ENCODE assay signal across 16 cellular contexts in genomic region chr7:132742152-132742551, GRCh38.
DNase-seq lines count a peak whose midpoint lies in the region; ATAC-seq and TF ChIP-seq lines count a peak whose summit lies in the region.
"Had no signal": no experiment of that assay in that cellular context is flagged by ENCODE, and none has a peak within 500 bp of the region (broad histone marks: within the 10 kb centered on the region; RNA-seq: fewer than 3 reads in every experiment).

No MANE protein-coding gene starts in this region.

- H3K27me3 ChIP-seq in adrenal gland (peaks cover 4% of the 10 kb centered on the region), heart left ventricle (no peaks in the 10 kb centered on the region), testis (no peaks in the 10 kb centered on the region)

- H3K4me3 ChIP-seq in adrenal gland: no peak overlapping the region
- no peak overlapping the region for H3K4me3 ChIP-seq in heart left ventricle
- no peak overlapping the region for H3K4me3 ChIP-seq in testis
- no peak overlapping the region for H3K4me3 ChIP-seq in OCI-LY7 (ENCODE audit: low read depth, low read length, poor library complexity, severe bottlenecking)

- DNase-seq in NCI-H82 (lab: John Stamatoyannopoulos, UW) (peak; percentile 32), NCI-H82 treated with DMSO at 0.1 percent for 48 hours (lab: John Stamatoyannopoulos, UW; ENCODE audit: unreplicated experiment) (no peak), adrenal gland (peak in 5 of 7 donors; percentile 25 to 61 (median 41)), heart left ventricle (peak in 4 of 5 donors; percentile 37 to 58 (median 42)), testis (peak; percentile 81), OCI-LY7 (ENCODE audit: low spot score) (no peak), T-helper 1 cell (no peak)
- DNase-seq: activated CD8-positive, alpha-beta memory T cell treated with anti-CD3 and anti-CD28 coated beads, Interleukin-2, amount 50 U/mL, for 48 hours; aorta; GF-D8; left colon; NCI-H1436 treated with DMSO at 0.1 percent for 48 hours; nucleus accumbens; stimulated activated CD4-positive, alpha-beta T cell treated with anti-CD3 and anti-CD28 coated beads, Interleukin-4, amount 100 ng/mL, for 4 hours had no signal

- CTCF ChIA-PET in OCI-LY7 (lab: Charles Lee; ENCODE audit: unreplicated experiment): no interaction called here

- H3K4me2 ChIP-seq in OCI-LY7 (ENCODE audit: low read length): no peak overlapping the region

- intact Hi-C loops in adrenal gland (cut with DNase I) (no loop called here), heart left ventricle (cut with DNase I) (no loop called here), testis (cut with DNase I; ENCODE audit: low total_unique reads) (no loop called here), OCI-LY7 (cut with micrococcal nuclease; ENCODE audit: unreplicated experiment) (no loop called here)

- no peak for TF ChIP-seq POLR2A in adrenal gland (IDR thresholded peaks at IDR 0.05)
- TF ChIP-seq POLR2A in heart left ventricle (IDR thresholded peaks at IDR 0.05): no peak
- TF ChIP-seq POLR2A in testis (IDR thresholded peaks at IDR 0.05): no peak

- H3K9me3 ChIP-seq in adrenal gland (replicated peaks in 1 of 3) (no peaks in the 10 kb centered on the region), heart left ventricle (peaks cover 0 to 28% (median 15%) of the 10 kb centered on the region in 12 donors), testis (no peaks in the 10 kb centered on the region), OCI-LY7 (ENCODE audit: low read length) (no peaks in the 10 kb centered on the region)

- ATAC-seq in heart left ventricle: peak in 3 of 4 donors; percentile 44 to 72 (median 50)
- no peak for ATAC-seq in GM18502 (IDR thresholded peaks at IDR 0.05; ENCODE audit: poor library complexity, unreplicated experiment)
- ATAC-seq: esophagus mucosa, left colon had no signal

- H3K27ac ChIP-seq in adrenal gland (no peak overlapping the region), heart left ventricle (no peak overlapping the region), testis (no peak overlapping the region), OCI-LY7 (ENCODE audit: low read depth, low read length, poor library complexity, severe bottlenecking) (no peak overlapping the region)

- H3K4me1 ChIP-seq in adrenal gland (replicated peaks in 1 of 2): no peaks in the 10 kb centered on the region
- peaks cover 0 to 17% (median 0%) of the 10 kb centered on the region in 12 donors for H3K4me1 ChIP-seq in heart left ventricle
- no peaks in the 10 kb centered on the region for H3K4me1 ChIP-seq in testis
- no peaks in the 10 kb centered on the region for H3K4me1 ChIP-seq in OCI-LY7 (ENCODE audit: insufficient read depth, low read length, poor library complexity, severe bottlenecking)

- H4K20me1 ChIP-seq in OCI-LY7 (ENCODE audit: insufficient read depth, low read length): no peaks in the 10 kb centered on the region

- BruUV-seq in OCI-LY7 (replicated peaks; lab: Mats Ljungman, UMichigan): no TSS peak

- no peaks in the 10 kb centered on the region for H3K36me3 ChIP-seq in adrenal gland (replicated peaks in 1 of 2)
- no peaks in the 10 kb centered on the region for H3K36me3 ChIP-seq in heart left ventricle
- no peaks in the 10 kb centered on the region for H3K36me3 ChIP-seq in testis (ENCODE audit: low read depth, missing control alignments)
- H3K36me3 ChIP-seq in OCI-LY7 (ENCODE audit: insufficient read depth, low read length): no peaks in the 10 kb centered on the region

- WGBS in adrenal gland, 4 donors: 22 to 30% (median 30%) methylated on average over 4 of the region's 4 CpGs
- WGBS in heart left ventricle, 4 donors: 25 to 30% (median 25%) methylated on average over 4 of the region's 4 CpGs
- 19 to 35% methylated on average over 4 of the region's 4 CpGs for WGBS in testis, 2 donors

- POLR2A ChIA-PET in OCI-LY7 (lab: Charles Lee): interaction anchor here (1.0 kb wide), 1 partner anchor 23 kb away, joined by 3 read pairs; no protein-coding TSS in a partner anchor

- TF ChIP-seq CTCF in adrenal gland (IDR thresholded peaks at IDR 0.05) (no peak), heart left ventricle (IDR thresholded peaks at IDR 0.05) (no peak), testis (IDR thresholded peaks at IDR 0.05) (no peak), OCI-LY7 (conservative IDR thresholded peaks at IDR 0.05; ENCODE audit: low read length) (no peak)

- no peak overlapping the region for H2AFZ ChIP-seq in OCI-LY7 (ENCODE audit: low read length)

- H3K9me2 ChIP-seq in OCI-LY7 (ENCODE audit: insufficient read depth, low read length): no peaks in the 10 kb centered on the region

- no peaks in the 10 kb centered on the region for H3K79me2 ChIP-seq in OCI-LY7 (ENCODE audit: insufficient read depth, low read depth, low read length)

Comparison
In these comparisons a context has a peak if more than half of its experiments do, and no peak if none do; other contexts are left out.
1. DNase-seq: peak in NCI-H82 (single experiment), adrenal gland (5 of 7), heart left ventricle (4 of 5) and testis (single experiment); none in NCI-H82 treated with DMSO at 0.1 percent for 48 hours (single experiment), OCI-LY7 (single experiment) and T-helper 1 cell (0 of 5).